1 cellular context compared by ENCODE assay signal in genomic region chr11:82901165-82901938, GRCh38.
A peak's percentile ranks its signal among the peaks of the same experiment; 100 is the strongest.
TF ChIP-seq lines count a peak whose summit lies in the region.

DDIAS (plus strand) TSS chr11:82901736; CDS start chr11:82914739, 13,003 bp downstream.

TF ChIP-seq in HepG2, 621 proteins besides CTCF, POLR2A, EP300 and RAD21 (continued from another document and continues in another):
- no peak for TF ChIP-seq FOXA1 (IDR thresholded peaks at IDR 0.05)
- no peak for TF ChIP-seq FOXA1 (CRISPR knock-in tag; IDR thresholded peaks at IDR 0.05)
- peak; percentile 68; the same call in 1 of the 2 replicates for TF ChIP-seq BRF2 (CRISPR knock-in tag; IDR thresholded peaks at IDR 0.05)
- peak; percentile 43; the same call in 1 of the 2 replicates for TF ChIP-seq TFAP4 (IDR thresholded peaks at IDR 0.05; ENCODE audit: borderline replicate concordance, low read depth)
- TF ChIP-seq ZNF331 (CRISPR knock-in tag; IDR thresholded peaks at IDR 0.05), result peak; percentile 55; the same call in 1 of the 2 replicates
- TF ChIP-seq ZBTB2 (CRISPR knock-in tag; IDR thresholded peaks at IDR 0.05; ENCODE audit: low read depth), result 0 out of 2 replicates have a peak, but pooled peaks have one; percentile 42
- TF ChIP-seq ZBTB25 (CRISPR knock-in tag; IDR thresholded peaks at IDR 0.05), result no peak
- no peak for TF ChIP-seq PLRG1 (conservative IDR thresholded peaks at IDR 0.05)
- no peak for TF ChIP-seq ZNF30 (CRISPR knock-in tag; IDR thresholded peaks at IDR 0.05)
- no peak for TF ChIP-seq IKZF4 (CRISPR knock-in tag; IDR thresholded peaks at IDR 0.05; ENCODE audit: borderline replicate concordance, low read depth, not compliant biosample characterization)
- TF ChIP-seq ELK4 (CRISPR knock-in tag; IDR thresholded peaks at IDR 0.05; ENCODE audit: borderline replicate concordance), result no peak
- TF ChIP-seq TEAD2 (CRISPR knock-in tag; IDR thresholded peaks at IDR 0.05), result no peak
- no peak for TF ChIP-seq JARID2 (CRISPR knock-in tag; IDR thresholded peaks at IDR 0.05; ENCODE audit: insufficient replicate concordance)
- no peak; the same call in 1 of the 2 replicates for TF ChIP-seq ISL2 (CRISPR knock-in tag; IDR thresholded peaks at IDR 0.05)
- no peak for TF ChIP-seq ZFP36 (IDR thresholded peaks at IDR 0.05; ENCODE audit: borderline replicate concordance, low read depth, low read length, partially characterized antibody)
- TF ChIP-seq SOX5 (CRISPR knock-in tag; IDR thresholded peaks at IDR 0.05; ENCODE audit: borderline replicate concordance), result peak; percentile 28; the same call in 1 of the 2 replicates
- TF ChIP-seq ZNF317 (CRISPR knock-in tag; IDR thresholded peaks at IDR 0.05), result no peak
- TF ChIP-seq, protein P1, sequence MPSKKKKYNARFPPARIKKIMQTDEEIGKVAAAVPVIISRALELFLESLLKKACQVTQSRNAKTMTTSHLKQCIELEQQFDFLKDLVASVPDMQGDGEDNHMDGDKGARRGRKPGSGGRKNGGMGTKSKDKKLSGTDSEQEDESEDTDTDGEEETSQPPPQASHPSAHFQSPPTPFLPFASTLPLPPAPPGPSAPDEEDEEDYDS (CRISPR knock-in tag; IDR thresholded peaks at IDR 0.05), result peak; percentile 54; the same call in 1 of the 2 replicates
- TF ChIP-seq ZNF878 (CRISPR knock-in tag; IDR thresholded peaks at IDR 0.05), result peak; percentile 59; the same call in 1 of the 2 replicates
- TF ChIP-seq ADNP (CRISPR knock-in tag; IDR thresholded peaks at IDR 0.05), result no peak
- TF ChIP-seq RBM39 (IDR thresholded peaks at IDR 0.05; ENCODE audit: low read depth, low read length, poor library complexity, severe bottlenecking), result no peak
- TF ChIP-seq TRAFD1 (CRISPR knock-in tag; IDR thresholded peaks at IDR 0.05; ENCODE audit: borderline replicate concordance), result no peak
- peak; percentile 60; the same call in 1 of the 2 replicates for TF ChIP-seq ZGPAT (CRISPR knock-in tag; IDR thresholded peaks at IDR 0.05)
- 0 out of 2 replicates have a peak, but pooled peaks have one; percentile 67 for TF ChIP-seq ZNF850 (CRISPR knock-in tag; conservative IDR thresholded peaks at IDR 0.05)
- TF ChIP-seq ZZZ3 (CRISPR knock-in tag; IDR thresholded peaks at IDR 0.05; ENCODE audit: borderline replicate concordance), result no peak
- no peak for TF ChIP-seq ZFP41 (CRISPR knock-in tag; IDR thresholded peaks at IDR 0.05; ENCODE audit: borderline replicate concordance)
- no peak for TF ChIP-seq ZFAT (CRISPR knock-in tag; conservative IDR thresholded peaks at IDR 0.05)
- 0 out of 2 replicates have a peak, but pooled peaks have one; percentile 30 for TF ChIP-seq RFXAP (CRISPR knock-in tag; IDR thresholded peaks at IDR 0.05; ENCODE audit: borderline replicate concordance)
- TF ChIP-seq SKIL (CRISPR knock-in tag; IDR thresholded peaks at IDR 0.05; ENCODE audit: borderline replicate concordance), result no peak
- no peak for TF ChIP-seq ZBTB26 (CRISPR knock-in tag; IDR thresholded peaks at IDR 0.05; ENCODE audit: borderline replicate concordance)
- TF ChIP-seq GMEB1 (CRISPR knock-in tag; IDR thresholded peaks at IDR 0.05; ENCODE audit: borderline replicate concordance), result peak; percentile 83; the same call in 1 of the 2 replicates
- no peak for TF ChIP-seq RFX5 (IDR thresholded peaks at IDR 0.05; ENCODE audit: low read depth, low read length)
- TF ChIP-seq PREB (CRISPR knock-in tag; IDR thresholded peaks at IDR 0.05), result no peak
- TF ChIP-seq ZNF816 (CRISPR knock-in tag; IDR thresholded peaks at IDR 0.05; ENCODE audit: borderline replicate concordance), result peak; percentile 78; the same call in 1 of the 2 replicates
- no peak for TF ChIP-seq ASH2L (IDR thresholded peaks at IDR 0.05; ENCODE audit: insufficient read length, low read depth, low read length)
